8 cellular contexts compared by ENCODE assay signal in genomic region chr2:9752441-9753275, GRCh38.
DNase-seq lines count a peak whose midpoint lies in the region; ATAC-seq lines count a peak whose summit lies in the region.

No MANE protein-coding gene starts in this region.

- peak overlapping the region; percentile 67 for H3K4me3 ChIP-seq in GM23248

- H2AFZ ChIP-seq in GM23248 = peak overlapping the region; percentile 59

- H3K36me3 Mint-ChIP-seq in T-cell = no peaks in the 10 kb centered on the region

- in situ Hi-C loops in GM23248 (cut with MboI) = no loop called here

- H3K36me3 ChIP-seq in GM23248 (ENCODE audit: low read depth) = no peaks in the 10 kb centered on the region

- H3K4me1 Mint-ChIP-seq in T-cell = peaks cover 39 to 55% (median 47%) of the 10 kb centered on the region in 3 donors

- POLR2A ChIA-PET in T-cell (lab: Charles Lee) = interaction anchor here in 1 of 2 donors (0.8 kb wide), 1 partner anchor 49 kb away, joined by 4 read pairs; no protein-coding TSS in a partner anchor

- CTCF ChIA-PET in T-cell (lab: Charles Lee) = no interaction called here

- H3K27me3 Mint-ChIP-seq in T-cell = peaks cover 9 to 25% of the 10 kb centered on the region in 2 donors

- peak overlapping the region; percentile 92 for H3K9ac ChIP-seq in GM23248

- peak; percentile 75 to 93 (median 92) for ATAC-seq in T-cell (replicated peaks in 1 of 4)

- no peaks in the 10 kb centered on the region for H3K9me3 ChIP-seq in GM23248 (ENCODE audit: low read depth)

- H3K79me2 ChIP-seq in GM23248 (ENCODE audit: insufficient read depth) = no peaks in the 10 kb centered on the region

- H3K9me3 Mint-ChIP-seq in T-cell = no peaks in the 10 kb centered on the region

- H3K27ac ChIP-seq in GM23248 = peak overlapping the region; percentile 98

- peak overlapping the region; percentile 89 for H3K4me2 ChIP-seq in GM23248 (ENCODE audit: unreplicated experiment)

- 13 to 19% methylated on average over 21 of the region's 21 CpGs for WGBS in GM23248 (ENCODE audit: low coverage in 1 of 2, low lambda C conversion rate in 2 of 2, missing lambda C conversion rate in 2 of 2), 2 experiments

- H3K4me1 ChIP-seq in GM23248 (ENCODE audit: insufficient read depth) = peaks cover 26% of the 10 kb centered on the region

- H3F3A ChIP-seq in GM23248 (ENCODE audit: insufficient read depth) = peaks cover 3% of the 10 kb centered on the region; the same call in 1 of the 2 replicates

- peak overlapping the region; percentile 94 to 99 for H3K27ac Mint-ChIP-seq in T-cell

- H4K20me1 ChIP-seq in GM23248 (ENCODE audit: insufficient read depth) = no peaks in the 10 kb centered on the region

- H3K27me3 ChIP-seq in GM23248 (replicated peaks; ENCODE audit: insufficient read depth) = no peaks in the 10 kb centered on the region

- DNase-seq in GM23248 = peak; percentile 96
- DNase-seq in T-cell = peak in 33 of 34 experiments; percentile 15 to 79 (median 48)
- DNase-seq in activated naive CD8-positive, alpha-beta T cell treated with anti-CD3 and anti-CD28 coated beads, Interleukin-2, amount 50 U/mL, for 16 hours (ENCODE audit: low read depth, low spot score) = peak; percentile 37
- peak; percentile 84 for DNase-seq in stimulated activated CD4-positive, alpha-beta T cell treated with anti-CD3 and anti-CD28 coated beads, Interleukin-12 subunit alpha, Interleukin-12 subunit beta, amount 100 ng/mL, for 4 hours
- no peak for DNase-seq in SHP77 (lab: John Stamatoyannopoulos, UW)
- no peak for DNase-seq in KG1 (lab: John Stamatoyannopoulos, UW)
- DNase-seq in NCI-H1092 (lab: John Stamatoyannopoulos, UW) = no peak
- DNase-seq in NCI-H1930 (lab: John Stamatoyannopoulos, UW) = no peak

- H3K4me3 Mint-ChIP-seq in T-cell = peak overlapping the region; percentile 56 to 78 (median 68)

- no peaks in the 10 kb centered on the region for H3K9me2 ChIP-seq in GM23248 (ENCODE audit: insufficient read depth)

Comparison
In these comparisons a context has a peak if more than half of its experiments do, and no peak if none do; other contexts are left out.
1. DNase-seq: peak in GM23248 (single experiment), T-cell (33 of 34), activated naive CD8-positive, alpha-beta T cell treated with anti-CD3 and anti-CD28 coated beads, Interleukin-2, amount 50 U/mL, for 16 hours (single experiment) and stimulated activated CD4-positive, alpha-beta T cell treated with anti-CD3 and anti-CD28 coated beads, Interleukin-12 subunit alpha, Interleukin-12 subunit beta, amount 100 ng/mL, for 4 hours (single experiment); none in SHP77 (0 of 2), KG1 (single experiment), NCI-H1092 (single experiment) and NCI-H1930 (0 of 2).